In genomic region chr1:41341756-41342562, GRCh38 we compare ENCODE assay signal across 11 cellular contexts. TPM values are rescaled to one million over a fixed set of nuclear protein-coding genes. Genes with fewer than 3 reads are reported as not detected.
A peak's percentile ranks its signal among the peaks of the same experiment; 100 is the strongest.
DNase-seq lines count a peak whose midpoint lies in the region; ATAC-seq, FAIRE-seq and TF ChIP-seq lines count a peak whose summit lies in the region.
"Had no signal": no experiment of that assay in that cellular context is flagged by ENCODE, and none has a peak within 500 bp of the region (broad histone marks: within the 10 kb centered on the region; RNA-seq: fewer than 3 reads in every experiment).

No MANE protein-coding gene starts in this region.

- H3K36me3 ChIP-seq in K562 (ENCODE audit: control insufficient read depth, insufficient read depth, low read length) (no peaks in the 10 kb centered on the region), mesendoderm (ENCODE audit: control insufficient read depth, insufficient read depth, low read length) (no peaks in the 10 kb centered on the region)
- H3K36me3 ChIP-seq: adrenal gland had no signal

- no peak overlapping the region for H3K56ac ChIP-seq in mesendoderm (ENCODE audit: low read length)

- H3K18ac ChIP-seq in mesendoderm (ENCODE audit: low read length) = no peak overlapping the region

- H3K9ac ChIP-seq in K562 (ENCODE audit: insufficient read depth in 1 of 2, low read depth in 2 of 2, low read length in 2 of 2) (0 out of 4 replicates have a peak overlapping the region, but pooled peaks of 1 of the 2 experiments have one; percentile 15), mesendoderm (ENCODE audit: low read length) (no peak overlapping the region)

- no peak for FAIRE-seq in K562 (lab: Jason Lieb, UNC)

- H3K4me3 ChIP-seq in NB4 (ENCODE audit: low read depth, low read length) (no peak overlapping the region), K562 (no peak overlapping the region), mesendoderm (ENCODE audit: low read length) (no peak overlapping the region)
- H3K4me3 ChIP-seq: adrenal gland had no signal

- whole genome bisulfite sequencing in K562 (ENCODE audit: insufficient coverage, low coverage, missing lambda C conversion rate) = 11% methylated on average over 15 of the region's 15 CpGs
- WGBS in mesendoderm (ENCODE audit: extremely low coverage, insufficient coverage, low lambda C conversion rate) = no CpG with 5 or more reads among the region's 15 CpGs

- BruUV-seq in K562 (replicated peaks; lab: Mats Ljungman, UMichigan) = no TSS peak

- peak; percentile 76 for ATAC-seq in K562
- no peak for ATAC-seq in HG03135 (IDR thresholded peaks at IDR 0.05; ENCODE audit: unreplicated experiment)

- H2AK5ac ChIP-seq in mesendoderm (ENCODE audit: low read length) = no peak overlapping the region

- H3K4ac ChIP-seq in mesendoderm (ENCODE audit: low read depth, low read length) = no peak overlapping the region

- peaks cover 0 to 3% of the 10 kb centered on the region in 2 experiments; a peak in 1 of 5 replicates for H3K27me3 ChIP-seq in K562 (ENCODE audit: control insufficient read depth in 2 of 2, insufficient read depth in 2 of 2, low read length in 2 of 2)
- H3K27me3 ChIP-seq in mesendoderm (ENCODE audit: insufficient read depth, low read length, poor library complexity) = no peaks in the 10 kb centered on the region
- H3K27me3 ChIP-seq: adrenal gland had no signal

- peak; percentile 93 for DNase-seq in COR-L47 (lab: John Stamatoyannopoulos, UW)
- DNase-seq in NB4 (ENCODE audit: low read depth) = peak; percentile 80
- DNase-seq in K562 (ENCODE audit: extremely low read depth in 1 of 4, low spot score in 3 of 4) = no peak
- DNase-seq in mesendoderm = peak; percentile 96
- DNase-seq in HPDE6-E6E7 (ENCODE audit: extremely low spot score) = no peak
- DNase-seq in GM19240 (ENCODE audit: insufficient read length, low spot score) = no peak
- DNase-seq in T1000 (lab: John Stamatoyannopoulos, UW) = no peak
- DNase-seq: hippocampal formation, T-helper 9 cell had no signal

- intact Hi-C loops in K562 (cut with micrococcal nuclease) = no loop called here

- TF ChIP-seq CTCF in NB4 (IDR thresholded peaks at IDR 0.05; ENCODE audit: low read depth, low read length) (no peak), K562 (IDR thresholded peaks at IDR 0.05 in 2 of 3, conservative IDR thresholded peaks at IDR 0.05 in 1 of 3; ENCODE audit: insufficient read depth in 2 of 3, low read depth in 1 of 3, low read length in 3 of 3) (no peak)

- no peak overlapping the region for H3K27ac ChIP-seq in K562 (ENCODE audit: extremely low read depth, low read depth, low read length)
- no peak overlapping the region for H3K27ac ChIP-seq in mesendoderm (ENCODE audit: low read depth, low read length)
- H3K27ac ChIP-seq: adrenal gland had no signal

- peak overlapping the region; percentile 81 for H2AFZ ChIP-seq in K562 (ENCODE audit: low read depth, low read length)

- TF ChIP-seq EP300 in K562 (IDR thresholded peaks at IDR 0.05; ENCODE audit: low read length) = no peak

- no peak for TF ChIP-seq POLR2A in NB4 (IDR thresholded peaks at IDR 0.05; ENCODE audit: extremely low read depth, insufficient read length)
- TF ChIP-seq POLR2A in K562 (conservative IDR thresholded peaks at IDR 0.05) = no peak

- no peak for TF ChIP-seq RAD21 in K562 (CRISPR knock-in tag; conservative IDR thresholded peaks at IDR 0.05 in 1 of 2, IDR thresholded peaks at IDR 0.05 in 1 of 2)

- H3K9me3 ChIP-seq in K562 (replicated peaks; ENCODE audit: control insufficient read depth, insufficient read depth, low read depth, low read length) = no peaks in the 10 kb centered on the region

- no peaks in the 10 kb centered on the region for H4K20me1 ChIP-seq in K562 (replicated peaks; ENCODE audit: control insufficient read depth, insufficient read depth, low read length)

- no peak overlapping the region for H2BK120ac ChIP-seq in mesendoderm (ENCODE audit: low read depth, low read length)

- POLR2A ChIA-PET in K562 (lab: Yijun Ruan, JAX) = interaction anchor here (0.8 to 2.8 kb wide), 7 partner anchors 8 to 650 kb away, joined by 3 to 9 read pairs (median 4); partner anchors contain the start of gene NFYC

- CTCF ChIA-PET in K562 (lab: Yijun Ruan, JAX; ENCODE audit: low intra/inter-chr PET ratio) = no interaction called here

- no peaks in the 10 kb centered on the region for H3K79me1 ChIP-seq in mesendoderm (ENCODE audit: low read length)

- in situ Hi-C loops in K562 (cut with MboI) = no loop called here

- H3K9me1 ChIP-seq in K562 (ENCODE audit: control insufficient read depth, insufficient read depth, low read length) = no peaks in the 10 kb centered on the region

- H3K23ac ChIP-seq in mesendoderm (ENCODE audit: low read length) = no peak overlapping the region

- no peak overlapping the region for H4K5ac ChIP-seq in mesendoderm (ENCODE audit: low read length)

- H4K8ac ChIP-seq in mesendoderm (ENCODE audit: low read depth, low read length) = no peak overlapping the region

- no peak overlapping the region for H2BK15ac ChIP-seq in mesendoderm (replicated peaks; ENCODE audit: low read depth)

- H3K4me1 ChIP-seq in K562 (replicated peaks in 1 of 2; ENCODE audit: control insufficient read depth in 2 of 2, insufficient read depth in 2 of 2, low read length in 2 of 2) = peaks cover 0 to 4% of the 10 kb centered on the region in 2 experiments; a peak in 3 of 5 replicates
- H3K4me1 ChIP-seq in mesendoderm (ENCODE audit: control insufficient read depth, low read depth, low read length) = peaks cover 9% of the 10 kb centered on the region
- H3K4me1 ChIP-seq: adrenal gland had no signal

- H2BK5ac ChIP-seq in mesendoderm (ENCODE audit: low read length) = no peak overlapping the region

- H3K4me2 ChIP-seq in K562 (ENCODE audit: insufficient read depth, low read length) (peak overlapping the region; percentile 35; the same call in 1 of the 2 replicates), mesendoderm (ENCODE audit: low read length) (no peak overlapping the region)

- H3K79me2 ChIP-seq in K562 (ENCODE audit: control insufficient read depth, insufficient read depth, low read length) = no peaks in the 10 kb centered on the region
- H3K79me2 ChIP-seq in mesendoderm (ENCODE audit: control insufficient read depth, insufficient read depth, low read length) = no peaks in the 10 kb centered on the region

TF ChIP-seq in K562, 482 proteins besides CTCF, POLR2A, EP300 and RAD21 (continues in another document):
- TF ChIP-seq ELF1 (tag; IDR thresholded peaks at IDR 0.05) (peak; percentile 50; the same call in 1 of the 2 replicates), JUND (IDR thresholded peaks at IDR 0.05; ENCODE audit: borderline replicate concordance, low read depth, low read length) (peak; percentile 81), JUND (tag; IDR thresholded peaks at IDR 0.05; ENCODE audit: borderline replicate concordance, low read depth, low read length) (peak; percentile 50; the same call in 1 of the 3 replicates), MAX (CRISPR knock-in tag; IDR thresholded peaks at IDR 0.05) (peak; percentile 39; the same call in 1 of the 2 replicates), CBX8 (IDR thresholded peaks at IDR 0.05; ENCODE audit: borderline replicate concordance, extremely low read depth, low read depth, low read length, poor library complexity, severe bottlenecking) (no peak), ZHX1 (conservative IDR thresholded peaks at IDR 0.05; ENCODE audit: low read length) (no peak), FOSL1 (tag; conservative IDR thresholded peaks at IDR 0.05) (peak; percentile 93), XRCC5 (IDR thresholded peaks at IDR 0.05; ENCODE audit: low read depth, low read length) (no peak), ZNF175 (CRISPR knock-in tag; IDR thresholded peaks at IDR 0.05; ENCODE audit: low read depth) (0 out of 2 replicates have a peak, but pooled peaks have one; percentile 35)

RNA-seq across cellular contexts. Expression of gene FOXO6, which starts 19.3 kb away (rescaled TPM):
- not detected in 2 replicates for total RNA-seq in K562 (2011; cell fraction: chromatin; rRNA removed; ENCODE audit: low replicate concordance)
- 0.17 and 0.53 TPM in 2 replicates for total RNA-seq in K562 (2011; cell fraction: nucleolus; rRNA removed)
- total RNA-seq in K562 (2011; cell fraction: nucleoplasm; rRNA removed) = not detected in 2 replicates
- total RNA-seq in K562 (2014; rRNA removed) (0.08 TPM in 1 of 2 replicates, not detected in the other), K562 (2014; rRNA removed; fragmentation: Illumina TruSeq; extraction: Trizol) (not detected in 2 replicates), K562 (2015; rRNA removed; fragmentation: Illumina TruSeq; extraction: Trizol) (0.04 TPM in 1 of 2 replicates, not detected in the other), K562 (2021) (0.31 and 0.38 TPM in 2 replicates)
- polyA plus RNA-seq in K562 (2011; rRNA removed) (not detected in 2 replicates), K562 (2014; fragmentation: Illumina TruSeq; extraction: Trizol) (0.10 TPM in 1 of 2 replicates, not detected in the other), K562 (2014; fragmentation: Nextera tagmentation; extraction: Ambion mirVana) (not detected), K562 (2014; rRNA removed) (0.13 and 0.43 TPM in 2 replicates)
- polyA plus RNA-seq in K562 (2011; cell fraction: cytosol; rRNA removed) = not detected in 2 replicates
- polyA plus RNA-seq in K562 (2011; cell fraction: nucleus; rRNA removed) = 0.04 and 0.06 TPM in 2 replicates
- 0.18 and 0.51 TPM in 2 replicates for polyA plus RNA-seq in K562 (2012)
- 0.14 TPM in 1 of 2 replicates, not detected in the other for polyA minus RNA-seq in K562 (2011; rRNA and poly(A)+ RNA removed)
- polyA minus RNA-seq in K562 (2011; cell fraction: cytosol; rRNA and poly(A)+ RNA removed) = not detected in 2 replicates
- 0.22 and 0.27 TPM in 2 replicates for polyA minus RNA-seq in K562 (2011; cell fraction: nucleus; rRNA and poly(A)+ RNA removed)
- polyA plus RNA-seq in mesendoderm (2013, experiment 1 of 2) = 0.32 TPM
- 0.36 TPM for polyA plus RNA-seq in mesendoderm (2013, experiment 2 of 2)

Comparison
In these comparisons a context has a peak if more than half of its experiments do, and no peak if none do; other contexts are left out.
1. DNase-seq: peak in COR-L47 (single experiment), NB4 (single experiment) and mesendoderm (single experiment); none in K562 (0 of 4), HPDE6-E6E7 (single experiment), GM19240 (single experiment) and T1000 (single experiment).